ENCODE assay signal across 10 cellular contexts in genomic region chr1:172144445-172145060, GRCh38.
DNase-seq lines count a peak whose midpoint lies in the region; ATAC-seq, FAIRE-seq and TF ChIP-seq lines count a peak whose summit lies in the region.
"Had no signal": no experiment of that assay in that cellular context is flagged by ENCODE, and none has a peak within 500 bp of the region (broad histone marks: within the 10 kb centered on the region; RNA-seq: fewer than 3 reads in every experiment).

No MANE protein-coding gene starts in this region.

- ATAC-seq in Panc1 = no peak
- ATAC-seq: CD8-positive, alpha-beta T cell had no signal

- TF ChIP-seq CTCF in A673 (conservative IDR thresholded peaks at IDR 0.05; ENCODE audit: low read depth, low read length) = no peak
- no peak for TF ChIP-seq CTCF in Panc1 (IDR thresholded peaks at IDR 0.05)
- TF ChIP-seq CTCF in fibroblast of the aortic adventitia (IDR thresholded peaks at IDR 0.05; ENCODE audit: insufficient read depth, low read length) = no peak

- DNase-seq in A673 (ENCODE audit: low spot score) (peak; percentile 99), Panc1 (ENCODE audit: low read depth, low spot score) (no peak), fibroblast of the aortic adventitia (ENCODE audit: low read depth) (peak; percentile 99), non-pigmented ciliary epithelial cell (ENCODE audit: low read depth) (peak; percentile 80), NCI-H2029 (lab: John Stamatoyannopoulos, UW) (no peak), NCI-H748 treated with DMSO at 0.1 percent for 48 hours (lab: John Stamatoyannopoulos, UW) (no peak), NAMALWA (ENCODE audit: low spot score) (no peak), GM19239 (ENCODE audit: insufficient read length, low spot score) (no peak)
- DNase-seq: CD8-positive, alpha-beta T cell; NCI-H1417 treated with DMSO at 0.1 percent for 48 hours had no signal

- H3K36me3 ChIP-seq in A673 (ENCODE audit: insufficient read depth, low read length, poor library complexity, severe bottlenecking) (peaks cover 22% of the 10 kb centered on the region), Panc1 (ENCODE audit: control insufficient read depth, insufficient read depth, low read length) (no peaks in the 10 kb centered on the region)

- H3K4me3 ChIP-seq in A673 (ENCODE audit: low read depth, low read length, poor library complexity, severe bottlenecking) (peak overlapping the region; percentile 65), Panc1 (ENCODE audit: low read depth in 2 of 2, low read length in 2 of 2) (peak overlapping the region in 1 of 2 experiments; percentile 37; a peak in 1 of 4 replicates), fibroblast of the aortic adventitia (ENCODE audit: low read depth, low read length) (peak overlapping the region; percentile 91)

- no peak for FAIRE-seq in GM19239 (lab: Jason Lieb, UNC)

- intact Hi-C loops in A673 (cut with micrococcal nuclease; ENCODE audit: unreplicated experiment) (loop anchor here (2.0 to 5.0 kb wide), 5 partner anchors 36 to 254 kb away; no protein-coding TSS in a partner anchor), Panc1 (cut with micrococcal nuclease; ENCODE audit: unreplicated experiment) (no loop called here)

- CTCF ChIA-PET in A673 (lab: Charles Lee) = no interaction called here
- CTCF ChIA-PET in Panc1 (lab: Charles Lee) = no interaction called here

- H3K27ac ChIP-seq in A673 (ENCODE audit: low read depth, low read length, poor library complexity, severe bottlenecking) (peak overlapping the region; percentile 93), Panc1 (ENCODE audit: low read length) (peak overlapping the region; percentile 78)

- peaks cover 74% of the 10 kb centered on the region for H3K4me1 ChIP-seq in A673 (ENCODE audit: insufficient read depth, low read length, poor library complexity, severe bottlenecking)
- H3K4me1 ChIP-seq in Panc1 (ENCODE audit: control insufficient read depth, insufficient read depth, low read length) = peaks cover 13% of the 10 kb centered on the region

- BruUV-seq in A673 (replicated peaks; lab: Mats Ljungman, UMichigan) (no TSS peak), Panc1 (replicated peaks; lab: Mats Ljungman, UMichigan) (no TSS peak)

- POLR2A ChIA-PET in A673 (lab: Charles Lee; ENCODE audit: low non-redundant PET) (interaction anchor here (0.6 to 0.7 kb wide), 3 partner anchors 10 to 1084 kb away, joined by 3 to 6 read pairs (median 3); no protein-coding TSS in a partner anchor), Panc1 (lab: Charles Lee) (no interaction called here)

- H3K27me3 ChIP-seq in A673 (replicated peaks; ENCODE audit: insufficient read depth, low read depth, low read length, poor library complexity) = no peaks in the 10 kb centered on the region
- no peaks in the 10 kb centered on the region for H3K27me3 ChIP-seq in Panc1 (ENCODE audit: control insufficient read depth, insufficient read depth, low read length)

- in situ Hi-C loops in Panc1 (cut with HindIII; ENCODE audit: low pct_unique_long_range_greater_than_20kb, low sequenced_read_pairs) = no loop called here

- H3K9me3 ChIP-seq in A673 (ENCODE audit: low read depth, low read length, poor library complexity, severe bottlenecking) = no peaks in the 10 kb centered on the region
- no peaks in the 10 kb centered on the region for H3K9me3 ChIP-seq in Panc1 (ENCODE audit: control insufficient read depth, insufficient read depth, low read depth, low read length)

Comparison
In these comparisons a context has a peak if more than half of its experiments do, and no peak if none do; other contexts are left out.
1. DNase-seq: peak in A673 (single experiment), fibroblast of the aortic adventitia (single experiment) and non-pigmented ciliary epithelial cell (single experiment); none in Panc1 (single experiment), NCI-H2029 (single experiment), NCI-H748 treated with DMSO at 0.1 percent for 48 hours (single experiment), NAMALWA (single experiment) and GM19239 (single experiment).